Comparison of ENCODE assay signal across 8 cellular contexts in the genomic region with DNA sequence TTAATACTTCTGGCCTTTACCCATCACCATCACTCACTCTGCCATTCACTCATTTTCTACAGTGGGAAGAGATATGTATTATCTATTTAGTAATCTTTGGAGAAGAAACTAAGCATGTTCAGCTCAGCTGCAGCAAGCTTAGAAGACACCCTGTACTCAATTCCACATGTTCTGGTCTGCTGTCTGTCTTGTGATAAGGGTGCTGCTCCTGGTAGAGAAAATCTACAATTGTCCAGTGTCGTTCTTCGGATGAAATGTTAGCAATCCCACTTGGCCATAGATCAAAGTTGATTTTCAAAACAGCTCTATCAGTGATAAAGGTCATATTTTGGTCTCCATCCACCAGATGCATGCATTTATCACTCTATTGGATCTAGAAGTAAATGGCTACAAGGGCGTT.
"Had no signal": no experiment of that assay in that cellular context is flagged by ENCODE, and none has a peak within 500 bp of the region (broad histone marks: within the 10 kb centered on the region; RNA-seq: fewer than 3 reads in every experiment).

No MANE protein-coding gene starts in this region.

- H3K4me3 ChIP-seq: GM12878 had no signal

- FAIRE-seq: G401.6, GM12878, GM12891, GM12892, GM18507, GM19239 had no signal

- ATAC-seq: GM12878 had no signal

- DNase-seq: GDM1, GF-D8 had no signal
